Comparison of ENCODE assay signal across 28 cellular contexts in the genomic region with DNA sequence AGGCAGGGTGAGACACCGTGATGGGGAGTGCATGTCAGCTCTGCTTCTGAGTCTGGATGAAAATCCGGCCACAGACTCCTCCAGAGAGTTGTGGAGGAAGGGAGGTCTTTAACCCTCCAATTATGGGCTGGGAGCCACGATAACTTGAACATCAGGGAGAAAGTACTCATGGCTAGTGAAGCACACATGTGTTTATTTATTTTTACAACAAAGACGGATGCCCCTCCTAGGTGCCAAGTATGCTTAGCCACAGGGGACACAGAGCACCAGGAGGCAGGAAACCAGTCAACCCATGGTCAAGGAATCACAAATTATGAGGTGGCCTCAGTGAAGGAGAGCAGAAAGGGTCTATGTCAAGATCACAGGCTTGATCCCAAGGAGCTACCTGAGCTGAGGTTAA.
"Had no signal": no experiment of that assay in that cellular context is flagged by ENCODE, and none has a peak within 500 bp of the region (broad histone marks: within the 10 kb centered on the region; RNA-seq: fewer than 3 reads in every experiment).

No MANE protein-coding gene starts in this region.

- H3K4me1 Mint-ChIP-seq: activated CD4-positive, alpha-beta T cell treated with anti-CD3 and anti-CD28 coated beads, Interleukin-2, amount 10 ng/mL, durations not matched to agents 24 days and 14 days; activated naive CD4-positive, alpha-beta T cell treated with anti-CD3 and anti-CD28 coated beads, Interleukin-2, amount 10 ng/mL, durations not matched to agents 7 days and 5 days; activated naive CD8-positive, alpha-beta T cell treated with anti-CD3 and anti-CD28 coated beads, Interleukin-2, amount 10 ng/mL, durations not matched to agents 7 days and 5 days; stimulated activated memory B cell treated with anti-CD40 and anti-IgM and Interleukin-4, amounts not matched to agents 10 μg/mL and 1 μg/mL and 100 μg/mL, for 72 hours had no signal

- H3K4me3 ChIP-seq: ascending aorta, esophagus muscularis mucosa, heart right ventricle, mucosa of descending colon, sigmoid colon, stomach, thyroid gland had no signal

- H3K27me3 Mint-ChIP-seq: activated CD4-positive, alpha-beta memory T cell treated with anti-CD3 and anti-CD28 coated beads for 36 hours; activated CD4-positive, alpha-beta T cell treated with anti-CD3 and anti-CD28 coated beads, Interleukin-2, amount 10 ng/mL, durations not matched to agents 24 days and 14 days; activated naive CD4-positive, alpha-beta T cell treated with anti-CD3 and anti-CD28 coated beads, Interleukin-2, amount 10 ng/mL, durations not matched to agents 7 days and 5 days; activated naive CD8-positive, alpha-beta T cell treated with anti-CD3 and anti-CD28 coated beads, Interleukin-2, amount 10 ng/mL, durations not matched to agents 7 days and 5 days; natural killer cell treated with Interleukin-12 subunit alpha and Interleukin-12 subunit beta and Interleukin-15 and Interleukin-18, amount 100 ng/mL, for 72 hours; progenitor cell of endocrine pancreas; stimulated activated memory B cell treated with anti-CD40 and anti-IgM and Interleukin-4, amounts not matched to agents 10 μg/mL and 1 μg/mL and 100 μg/mL, for 72 hours had no signal

- H3K4me1 ChIP-seq: ascending aorta, esophagus muscularis mucosa, sigmoid colon, stomach had no signal

- H3K4me3 Mint-ChIP-seq: activated CD4-positive, alpha-beta memory T cell treated with anti-CD3 and anti-CD28 coated beads for 36 hours; activated CD4-positive, alpha-beta T cell treated with anti-CD3 and anti-CD28 coated beads, Interleukin-2, amount 10 ng/mL, durations not matched to agents 24 days and 14 days; activated naive CD4-positive, alpha-beta T cell treated with anti-CD3 and anti-CD28 coated beads, Interleukin-2, amount 10 ng/mL, durations not matched to agents 7 days and 5 days; activated naive CD8-positive, alpha-beta T cell treated with anti-CD3 and anti-CD28 coated beads, Interleukin-2, amount 10 ng/mL, durations not matched to agents 7 days and 5 days; natural killer cell treated with Interleukin-12 subunit alpha and Interleukin-12 subunit beta and Interleukin-15 and Interleukin-18, amount 100 ng/mL, for 72 hours; stimulated activated memory B cell treated with anti-CD40 and anti-IgM and Interleukin-4, amounts not matched to agents 10 μg/mL and 1 μg/mL and 100 μg/mL, for 72 hours had no signal

- H3K27me3 ChIP-seq: ascending aorta, brain microvascular endothelial cell, esophagus muscularis mucosa, heart right ventricle, neutrophil, sigmoid colon, stomach, thyroid gland had no signal

- H3K9me3 Mint-ChIP-seq: activated CD4-positive, alpha-beta memory T cell treated with anti-CD3 and anti-CD28 coated beads for 36 hours; activated CD4-positive, alpha-beta T cell treated with anti-CD3 and anti-CD28 coated beads, Interleukin-2, amount 10 ng/mL, durations not matched to agents 24 days and 14 days; activated naive CD4-positive, alpha-beta T cell treated with anti-CD3 and anti-CD28 coated beads, Interleukin-2, amount 10 ng/mL, durations not matched to agents 7 days and 5 days; activated naive CD8-positive, alpha-beta T cell treated with anti-CD3 and anti-CD28 coated beads, Interleukin-2, amount 10 ng/mL, durations not matched to agents 7 days and 5 days; natural killer cell treated with Interleukin-12 subunit alpha and Interleukin-12 subunit beta and Interleukin-15 and Interleukin-18, amount 100 ng/mL, for 72 hours; stimulated activated memory B cell treated with anti-CD40 and anti-IgM and Interleukin-4, amounts not matched to agents 10 μg/mL and 1 μg/mL and 100 μg/mL, for 72 hours had no signal

- H3K36me3 Mint-ChIP-seq: activated CD4-positive, alpha-beta memory T cell treated with anti-CD3 and anti-CD28 coated beads for 36 hours; activated naive CD4-positive, alpha-beta T cell treated with anti-CD3 and anti-CD28 coated beads, Interleukin-2, amount 10 ng/mL, durations not matched to agents 7 days and 5 days; activated naive CD8-positive, alpha-beta T cell treated with anti-CD3 and anti-CD28 coated beads, Interleukin-2, amount 10 ng/mL, durations not matched to agents 7 days and 5 days; natural killer cell treated with Interleukin-12 subunit alpha and Interleukin-12 subunit beta and Interleukin-15 and Interleukin-18, amount 100 ng/mL, for 72 hours; stimulated activated memory B cell treated with anti-CD40 and anti-IgM and Interleukin-4, amounts not matched to agents 10 μg/mL and 1 μg/mL and 100 μg/mL, for 72 hours had no signal

- DNase-seq: activated CD4-positive, alpha-beta memory T cell treated with anti-CD3 and anti-CD28 coated beads for 36 hours; activated CD4-positive, alpha-beta T cell treated with anti-CD3 and anti-CD28 coated beads, Interleukin-2, amount 10 ng/mL, durations not matched to agents 24 days and 14 days; activated CD4-positive, CD25-positive, alpha-beta regulatory T cell treated with anti-CD3 and anti-CD28 coated beads, Interleukin-2, amount 50 U/mL, for 72 hours; activated CD8-positive, alpha-beta memory T cell treated with anti-CD3 and anti-CD28 coated beads, Interleukin-2, amount 50 U/mL, for 4 hours; activated gamma-delta T cell; activated naive CD4-positive, alpha-beta T cell treated with anti-CD3 and anti-CD28 coated beads, Interleukin-2, amount 10 ng/mL, durations not matched to agents 7 days and 5 days; activated naive CD8-positive, alpha-beta T cell treated with anti-CD3 and anti-CD28 coated beads, Interleukin-2, amount 10 ng/mL, durations not matched to agents 7 days and 5 days; activated T-cell treated with anti-CD3 and anti-CD28 coated beads, Interleukin-2, amount 50 U/mL, for 1 hour; brain microvascular endothelial cell; foreskin melanocyte; heart right ventricle; islet precursor cell; left ventricle myocardium superior; mucosa of descending colon; sigmoid colon; small intestine; stimulated activated CD4-positive, alpha-beta T cell treated with anti-CD3 and anti-CD28 coated beads, Interleukin-1b, Interleukin-23, amount 100 ng/mL, for 48 hours; stimulated activated CD4-positive, alpha-beta T cell treated with anti-CD3 and anti-CD28 coated beads, Interleukin-4, amount 100 ng/mL, for 4 hours; stimulated activated CD8-positive, alpha-beta memory T cell treated with anti-CD3 and anti-CD28 coated beads, Interleukin-4, amount 100 ng/mL, for 48 hours; stomach; thyroid gland; WERI-Rb-1 had no signal

- H3K36me3 ChIP-seq: ascending aorta, brain microvascular endothelial cell, esophagus muscularis mucosa, heart right ventricle, neutrophil, sigmoid colon, stomach, thyroid gland, WERI-Rb-1 had no signal

- H3K9me3 ChIP-seq: ascending aorta, esophagus muscularis mucosa, heart right ventricle, mucosa of descending colon, neutrophil, sigmoid colon, stomach, thyroid gland had no signal

- H3K27ac ChIP-seq: ascending aorta, brain microvascular endothelial cell, esophagus muscularis mucosa, heart right ventricle, neutrophil, sigmoid colon, stomach, thyroid gland, WERI-Rb-1 had no signal

- ATAC-seq: left ventricle myocardium superior; mucosa of descending colon; natural killer cell treated with Interleukin-12 subunit alpha and Interleukin-12 subunit beta and Interleukin-15 and Interleukin-18, amount 100 ng/mL, for 72 hours; stimulated activated memory B cell treated with anti-CD40 and anti-IgM and Interleukin-4, amounts not matched to agents 10 μg/mL and 1 μg/mL and 100 μg/mL, for 72 hours had no signal

- H3K27ac Mint-ChIP-seq: activated CD4-positive, alpha-beta memory T cell treated with anti-CD3 and anti-CD28 coated beads for 36 hours; activated CD4-positive, alpha-beta T cell treated with anti-CD3 and anti-CD28 coated beads, Interleukin-2, amount 10 ng/mL, durations not matched to agents 24 days and 14 days; activated naive CD4-positive, alpha-beta T cell treated with anti-CD3 and anti-CD28 coated beads, Interleukin-2, amount 10 ng/mL, durations not matched to agents 7 days and 5 days; activated naive CD8-positive, alpha-beta T cell treated with anti-CD3 and anti-CD28 coated beads, Interleukin-2, amount 10 ng/mL, durations not matched to agents 7 days and 5 days; natural killer cell treated with Interleukin-12 subunit alpha and Interleukin-12 subunit beta and Interleukin-15 and Interleukin-18, amount 100 ng/mL, for 72 hours; progenitor cell of endocrine pancreas; stimulated activated memory B cell treated with anti-CD40 and anti-IgM and Interleukin-4, amounts not matched to agents 10 μg/mL and 1 μg/mL and 100 μg/mL, for 72 hours had no signal
